8 cellular contexts compared by ENCODE assay signal in the genomic region with DNA sequence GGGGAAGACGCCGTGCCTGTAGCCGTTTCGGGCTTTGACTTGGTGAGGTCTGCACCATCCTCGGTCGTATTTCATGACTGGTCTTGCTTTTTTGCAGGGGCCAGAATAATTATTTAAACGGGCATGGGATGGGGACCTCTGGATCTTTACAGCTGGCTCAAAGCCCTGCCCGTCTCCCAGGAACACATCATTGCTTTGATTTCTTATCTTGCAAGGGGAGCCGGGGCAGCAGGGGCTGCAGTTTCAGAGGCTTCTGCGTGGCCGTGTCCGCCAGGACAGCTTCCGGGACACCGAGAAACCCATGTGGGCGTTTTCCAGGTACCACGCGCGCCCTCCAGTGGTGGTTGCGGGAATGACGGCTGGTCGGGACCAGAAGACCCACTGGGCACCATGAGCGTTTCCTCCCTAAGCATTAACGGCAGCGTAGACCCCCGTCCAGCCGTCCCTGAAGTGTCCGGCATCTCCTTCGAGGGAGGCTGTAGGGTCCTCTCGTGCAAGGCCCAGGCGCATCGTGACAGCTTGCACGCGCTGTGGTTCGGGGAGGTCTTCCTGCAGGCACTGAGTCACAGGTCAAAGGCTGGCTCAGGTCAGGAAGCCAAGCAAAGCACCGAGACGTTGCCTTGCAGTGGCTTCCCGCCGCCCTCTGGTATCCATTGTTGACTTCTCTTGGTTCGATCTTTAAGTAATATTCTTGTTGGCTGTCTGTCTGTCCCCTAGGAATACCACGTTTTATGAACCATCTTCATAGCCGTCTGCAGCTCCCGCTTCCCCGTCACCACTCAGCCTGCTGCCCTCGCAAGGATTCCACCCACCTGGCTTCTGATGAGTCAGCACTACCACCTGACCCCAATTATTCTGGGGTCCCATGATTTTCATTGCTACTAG. TPM values are rescaled to one million over a fixed set of nuclear protein-coding genes. Genes with fewer than 3 reads are reported as not detected.
A peak's percentile ranks its signal among the peaks of the same experiment; 100 is the strongest.
DNase-seq lines count a peak whose midpoint lies in the region; ATAC-seq and TF ChIP-seq lines count a peak whose summit lies in the region.

No MANE protein-coding gene starts in this region.

- no peaks in the 10 kb centered on the region for H3K79me2 ChIP-seq in hepatocyte

- H3K9me2 ChIP-seq in hepatocyte (replicated peaks; ENCODE audit: insufficient read depth) = no peaks in the 10 kb centered on the region

- H3K36me3 ChIP-seq in BJ (ENCODE audit: control insufficient read depth, insufficient read depth, low read length) (no peaks in the 10 kb centered on the region), hepatocyte (replicated peaks; ENCODE audit: insufficient read depth, low read depth) (no peaks in the 10 kb centered on the region), gastrocnemius medialis (no peaks in the 10 kb centered on the region)

- peak; percentile 95 for TF ChIP-seq CTCF in BJ (IDR thresholded peaks at IDR 0.05; ENCODE audit: insufficient read depth, low read depth, low read length)
- TF ChIP-seq CTCF in GM20000 (IDR thresholded peaks at IDR 0.05; ENCODE audit: extremely low read depth, missing control alignments) = peak; percentile 94
- TF ChIP-seq CTCF in hepatocyte (IDR thresholded peaks at IDR 0.05; ENCODE audit: poor library complexity) = peak; percentile 90
- TF ChIP-seq CTCF in gastrocnemius medialis (IDR thresholded peaks at IDR 0.05 in 4 of 5, conservative IDR thresholded peaks at IDR 0.05 in 1 of 5) = peak; percentile 67 to 91 (median 84)

- intact Hi-C loops in gastrocnemius medialis (cut with DNase I; ENCODE audit: low total_unique reads) = loop anchor here (1.0 kb wide), 1 partner anchor 89 kb away; no protein-coding TSS in a partner anchor

- in situ Hi-C loops in gastrocnemius medialis (cut with MboI; ENCODE audit: low sequenced_read_pairs in 4 of 4) = loop anchor here in 1 of 4 donors (5.0 kb wide), 1 partner anchor 89 kb away; a partner anchor contains a TSS

- no peaks in the 10 kb centered on the region for H3K4me1 ChIP-seq in hepatocyte (ENCODE audit: insufficient read depth)
- H3K4me1 ChIP-seq in gastrocnemius medialis = peaks cover 4 to 8% of the 10 kb centered on the region in 2 donors

- DNase-seq in BJ (ENCODE audit: low read depth) (no peak), GM20000 (ENCODE audit: low spot score) (peak; percentile 82), NCI-H1105 (lab: John Stamatoyannopoulos, UW) (peak; percentile 41), T-helper 2 cell (peak; percentile 48 to 78 (median 70)), amygdala (lab: John Stamatoyannopoulos, UW) (peak in 49 of 56 donors; percentile 8 to 87 (median 53)), hepatocyte (ENCODE audit: low spot score) (peak; percentile 84), gastrocnemius medialis (peak; percentile 41 to 65)

- POLR2A ChIA-PET in BJ (lab: Charles Lee) = no interaction called here

- H3K4me3 ChIP-seq in BJ (ENCODE audit: low read depth, low read length) = peak overlapping the region; percentile 25
- no peak overlapping the region for H3K4me3 ChIP-seq in hepatocyte
- peak overlapping the region; percentile 8 to 45 (median 37) for H3K4me3 ChIP-seq in gastrocnemius medialis

- no peaks in the 10 kb centered on the region for H3K9me3 ChIP-seq in hepatocyte (ENCODE audit: low read depth)
- no peaks in the 10 kb centered on the region for H3K9me3 ChIP-seq in gastrocnemius medialis

- no peak for TF ChIP-seq POLR2A in gastrocnemius medialis (IDR thresholded peaks at IDR 0.05)

- CTCF ChIA-PET in BJ (lab: Yijun Ruan, JAX) = interaction anchor here (0.7 to 9.2 kb wide), 32 partner anchors 9 to 293 kb away, joined by 3 to 78 read pairs (median 5); a partner anchor contains a TSS

- H3K27ac ChIP-seq in hepatocyte (peak overlapping the region; percentile 28), gastrocnemius medialis (peak overlapping the region in 1 of 4 donors; percentile 37)

- peak overlapping the region; percentile 91 for H2AFZ ChIP-seq in hepatocyte

- ATAC-seq in gastrocnemius medialis (peak; percentile 83 to 92), HG02623 (IDR thresholded peaks at IDR 0.05; ENCODE audit: unreplicated experiment) (no peak)

- H3K27me3 ChIP-seq in BJ (ENCODE audit: control insufficient read depth, insufficient read depth, low read length) (0 out of 2 replicates have a peak, but pooled peaks cover 1% of the 10 kb centered on the region), hepatocyte (no peaks in the 10 kb centered on the region), gastrocnemius medialis (peaks cover 0 to 5% (median 5%) of the 10 kb centered on the region in 3 donors)

- no peaks in the 10 kb centered on the region for H4K20me1 ChIP-seq in hepatocyte (ENCODE audit: insufficient read depth, poor library complexity, severe bottlenecking)

- H3K4me2 ChIP-seq in hepatocyte = peak overlapping the region; percentile 69

- WGBS in hepatocyte (ENCODE audit: low lambda C conversion rate, missing lambda C conversion rate) = 30% methylated on average over 42 of the region's 44 CpGs

RNA-seq across cellular contexts. Expression of a gene that starts 16.2 kb away (rescaled TPM):
- 43.6 and 46.3 TPM in 2 replicates for polyA plus RNA-seq in BJ (2011; rRNA removed)
- polyA minus RNA-seq in BJ (2011; rRNA and poly(A)+ RNA removed) = 11.3 and 20.2 TPM in 2 replicates
- 29.4 and 35.4 TPM in 2 replicates for total RNA-seq in hepatocyte
- 37.3 and 54.3 TPM in 2 replicates for polyA plus RNA-seq in hepatocyte
- 10 to 100 TPM; 12.0 to 17.9 (median 14.1) TPM for total RNA-seq in gastrocnemius medialis

RNA-seq across cellular contexts. Expression of a gene that starts 56.5 kb away (rescaled TPM):
- polyA plus RNA-seq in BJ (2011; rRNA removed) (not detected in 2 replicates), hepatocyte (not detected in 2 replicates)
- not detected in 2 replicates for polyA minus RNA-seq in BJ (2011; rRNA and poly(A)+ RNA removed)
- total RNA-seq in hepatocyte (not detected in 2 replicates), gastrocnemius medialis (not detected)
